9 cellular contexts compared by ENCODE assay signal in genomic region chr10:15715619-15716227, GRCh38. TPM values are rescaled to one million over a fixed set of nuclear protein-coding genes. Genes with fewer than 3 reads are reported as not detected.
DNase-seq lines count a peak whose midpoint lies in the region; ATAC-seq and TF ChIP-seq lines count a peak whose summit lies in the region.
"Had no signal": no experiment of that assay in that cellular context is flagged by ENCODE, and none has a peak within 500 bp of the region (broad histone marks: within the 10 kb centered on the region; RNA-seq: fewer than 3 reads in every experiment).

No MANE protein-coding gene starts in this region.

- BruUV-seq in mammary epithelial cell (replicated peaks; lab: Mats Ljungman, UMichigan), result no TSS peak

- no peak overlapping the region for H3K4me2 ChIP-seq in mammary epithelial cell (ENCODE audit: insufficient read depth, low read depth, low read length)

- H3K27ac ChIP-seq in mammary epithelial cell (ENCODE audit: insufficient read depth, low read depth, low read length) (no peak overlapping the region), liver (ENCODE audit: low read depth in 1 of 2, low read length in 2 of 2) (no peak overlapping the region)

- intact Hi-C loops in mammary epithelial cell (cut with micrococcal nuclease), result loop anchor here (1.0 kb wide), 1 partner anchor 281 kb away; no protein-coding TSS in a partner anchor

- H3K4me1 ChIP-seq in mammary epithelial cell (ENCODE audit: insufficient read depth, low read length) (no peaks in the 10 kb centered on the region), liver (ENCODE audit: control insufficient read depth in 4 of 4, insufficient read depth in 4 of 4, low read length in 3 of 4) (peaks cover 0 to 3% (median under 1%) of the 10 kb centered on the region in 4 donors)

- H2AFZ ChIP-seq in mammary epithelial cell (ENCODE audit: low read depth, low read length), result no peak overlapping the region

- H4K20me1 ChIP-seq in mammary epithelial cell (ENCODE audit: insufficient read depth, low read length), result no peaks in the 10 kb centered on the region

- WGBS in mammary epithelial cell (ENCODE audit: low coverage, missing lambda C conversion rate), result 46% methylated on average over 5 of the region's 5 CpGs
- WGBS in liver, result 46% methylated on average over 5 of the region's 5 CpGs

- DNase-seq in AG08396 (ENCODE audit: low spot score) (peak; percentile 63), HFF-Myc (ENCODE audit: extremely low read depth, low read depth) (no peak), mammary epithelial cell (no peak)
- no peak for DNase-seq in effector CD8-positive, alpha-beta T cell (lab: John Stamatoyannopoulos, UW)

- TF ChIP-seq CTCF in HFF-Myc (IDR thresholded peaks at IDR 0.05; ENCODE audit: low read depth, low read length, missing control alignments) (peak; percentile 58), mammary epithelial cell (conservative IDR thresholded peaks at IDR 0.05 in 1 of 2, IDR thresholded peaks at IDR 0.05 in 1 of 2; ENCODE audit: extremely low read depth in 1 of 2, insufficient read depth in 1 of 2, low read depth in 1 of 2, low read length in 2 of 2) (peak; percentile 23 to 37), liver (IDR thresholded peaks at IDR 0.05; ENCODE audit: low read depth, low read length, missing input control) (peak; percentile 30)

- H3K9ac ChIP-seq in mammary epithelial cell (ENCODE audit: insufficient read depth, low read length) (no peak overlapping the region), liver (ENCODE audit: low read depth in 1 of 2, low read length in 2 of 2) (no peak overlapping the region)

- no peak overlapping the region for H3K4me3 ChIP-seq in HFF-Myc (replicated peaks; ENCODE audit: low read depth, low read length)
- H3K4me3 ChIP-seq in mammary epithelial cell (replicated peaks in 1 of 3; ENCODE audit: insufficient read depth in 1 of 3, low read depth in 2 of 3, low read length in 3 of 3), result no peak overlapping the region
- no peak overlapping the region for H3K4me3 ChIP-seq in liver (ENCODE audit: low read depth in 1 of 3, low read length in 3 of 3)
- H3K4me3 ChIP-seq: mucosa of descending colon had no signal

- CTCF ChIA-PET in mammary epithelial cell (lab: Charles Lee; ENCODE audit: low non-redundant PET), result no interaction called here

- H3K27me3 ChIP-seq in mammary epithelial cell (ENCODE audit: insufficient read depth, low read length) (peaks cover 20% of the 10 kb centered on the region), liver (ENCODE audit: control insufficient read depth in 4 of 4, insufficient read depth in 4 of 4, low read length in 3 of 4) (peaks cover 0 to 9% (median 4%) of the 10 kb centered on the region in 4 donors)

- no peaks in the 10 kb centered on the region for H3K36me3 ChIP-seq in mammary epithelial cell (ENCODE audit: insufficient read depth, low read length)
- H3K36me3 ChIP-seq in liver (ENCODE audit: control insufficient read depth in 4 of 4, insufficient read depth in 3 of 4, low read depth in 1 of 4, low read length in 3 of 4), result no peaks in the 10 kb centered on the region

- dilution Hi-C loops in mammary epithelial cell (cut with HindIII; ENCODE audit: low sequenced_read_pairs), result no loop called here

- no peaks in the 10 kb centered on the region for H3K79me2 ChIP-seq in mammary epithelial cell (ENCODE audit: insufficient read depth, low read length)

- peak; percentile 65 to 77 for TF ChIP-seq RAD21 in liver (IDR thresholded peaks at IDR 0.05)

- H3K9me3 ChIP-seq in mammary epithelial cell (replicated peaks; ENCODE audit: insufficient read depth, low read length) (no peaks in the 10 kb centered on the region), liver (ENCODE audit: control insufficient read depth in 4 of 4, low read length in 3 of 4) (no peaks in the 10 kb centered on the region)
- H3K9me3 ChIP-seq: mucosa of descending colon had no signal

- in situ Hi-C loops in mammary epithelial cell (cut with MboI; ENCODE audit: low sequenced_read_pairs in 2 of 2), result no loop called here

- no peak for ATAC-seq in HG02642 (IDR thresholded peaks at IDR 0.05; ENCODE audit: poor library complexity, unreplicated experiment)
- ATAC-seq in HG03432 (IDR thresholded peaks at IDR 0.05; ENCODE audit: unreplicated experiment), result no peak
- ATAC-seq in GM21717 (IDR thresholded peaks at IDR 0.05; ENCODE audit: unreplicated experiment), result no peak
- ATAC-seq: mucosa of descending colon had no signal

TF ChIP-seq in liver, 16 proteins besides CTCF, POLR2A, EP300 and RAD21:
- TF ChIP-seq ATF3 (IDR thresholded peaks at IDR 0.05), result no peak
- no peak for TF ChIP-seq YY1 (IDR thresholded peaks at IDR 0.05)

RNA-seq across cellular contexts. Expression of gene ITGA8, which starts 4.0 kb away (rescaled TPM):
- under 1 TPM in 1 of 2 donors, not detected in 1; 0.17 TPM for total RNA-seq in mammary epithelial cell
- not detected for polyA plus RNA-seq in mammary epithelial cell
- polyA minus RNA-seq in mammary epithelial cell, result not detected
- 1 to 10 TPM in 1 of 2 donors, under 1 TPM in 1; 0.75 to 1.0 TPM for total RNA-seq in liver
- under 1 TPM; 0.06 to 0.46 TPM for polyA plus RNA-seq in liver
